Comparison of ENCODE assay signal across 14 cellular contexts in genomic region chr12:13537623-13538022, GRCh38.
DNase-seq lines count a peak whose midpoint lies in the region; ATAC-seq lines count a peak whose summit lies in the region.
"Had no signal": no experiment of that assay in that cellular context is flagged by ENCODE, and none has a peak within 500 bp of the region (broad histone marks: within the 10 kb centered on the region; RNA-seq: fewer than 3 reads in every experiment).

No MANE protein-coding gene starts in this region.

- peak overlapping the region in 5 of 8 donors; percentile 20 to 81 (median 57) for H3K4me3 Mint-ChIP-seq in naive B cell
- H3K4me3 Mint-ChIP-seq: activated CD4-positive, alpha-beta T cell treated with anti-CD3 and anti-CD28 coated beads, Interleukin-2, amount 10 ng/mL, durations not matched to agents 24 days and 14 days; CD8-positive, alpha-beta T cell; neural crest cell had no signal

- H3K27ac Mint-ChIP-seq in naive B cell = peak overlapping the region; percentile 14 to 97 (median 94)
- H3K27ac Mint-ChIP-seq: activated CD4-positive, alpha-beta T cell treated with anti-CD3 and anti-CD28 coated beads, Interleukin-2, amount 10 ng/mL, durations not matched to agents 24 days and 14 days; CD8-positive, alpha-beta T cell had no signal

- no peaks in the 10 kb centered on the region for H3K36me3 Mint-ChIP-seq in naive B cell
- H3K36me3 Mint-ChIP-seq: CD8-positive, alpha-beta T cell had no signal

- peak; percentile 75 for ATAC-seq in GM18868 (IDR thresholded peaks at IDR 0.05; ENCODE audit: unreplicated experiment)
- peak; percentile 45 for ATAC-seq in GM21717 (IDR thresholded peaks at IDR 0.05; ENCODE audit: unreplicated experiment)
- ATAC-seq in HG03280 (IDR thresholded peaks at IDR 0.05; ENCODE audit: unreplicated experiment) = peak; percentile 50
- peak; percentile 24 to 28 for ATAC-seq in naive B cell (ENCODE audit: low read depth in 2 of 2)
- no peak for ATAC-seq in HG02981 (IDR thresholded peaks at IDR 0.05; ENCODE audit: unreplicated experiment)
- ATAC-seq: CD8-positive, alpha-beta T cell had no signal

- H3K4me1 Mint-ChIP-seq in naive B cell = peaks cover 41 to 56% (median 53%) of the 10 kb centered on the region in 3 donors
- H3K4me1 Mint-ChIP-seq: activated CD4-positive, alpha-beta T cell treated with anti-CD3 and anti-CD28 coated beads, Interleukin-2, amount 10 ng/mL, durations not matched to agents 24 days and 14 days had no signal

- H3K27me3 Mint-ChIP-seq in naive B cell = no peaks in the 10 kb centered on the region

- peak; percentile 35 for DNase-seq in naive B cell
- no peak for DNase-seq in NCI-H2029 treated with DMSO at 0.1 percent for 48 hours (lab: John Stamatoyannopoulos, UW)
- no peak for DNase-seq in GF-D8 (lab: John Stamatoyannopoulos, UW)
- DNase-seq in NCI-H1048 (lab: John Stamatoyannopoulos, UW) = no peak
- DNase-seq: activated CD4-positive, alpha-beta T cell treated with anti-CD3 and anti-CD28 coated beads, Interleukin-2, amount 10 ng/mL, durations not matched to agents 24 days and 14 days; CD8-positive, alpha-beta T cell; hypothalamus; left ventricle myocardium inferior; NCI-H2171 had no signal

- H3K9me3 Mint-ChIP-seq in naive B cell = no peaks in the 10 kb centered on the region
- H3K9me3 Mint-ChIP-seq: activated CD4-positive, alpha-beta T cell treated with anti-CD3 and anti-CD28 coated beads, Interleukin-2, amount 10 ng/mL, durations not matched to agents 24 days and 14 days; CD8-positive, alpha-beta T cell; neural crest cell had no signal
